ENCODE assay signal across 8 cellular contexts in genomic region chr12:109900752-109901580, GRCh38. TPM values are rescaled to one million over a fixed set of nuclear protein-coding genes. Genes with fewer than 3 reads are reported as not detected.
DNase-seq lines count a peak whose midpoint lies in the region; ATAC-seq and TF ChIP-seq lines count a peak whose summit lies in the region.

No MANE protein-coding gene starts in this region.

- peaks cover 26% of the 10 kb centered on the region for H3K4me1 ChIP-seq in suprapubic skin

- H3K4me1 Mint-ChIP-seq in IgD-negative memory B cell = peaks cover 13 to 19% (median 16%) of the 10 kb centered on the region in 3 donors

- H3K36me3 ChIP-seq in kidney epithelial cell (ENCODE audit: control insufficient read depth, insufficient read depth, low read length) = no peaks in the 10 kb centered on the region
- H3K36me3 ChIP-seq in suprapubic skin = peaks cover 31% of the 10 kb centered on the region

- no peaks in the 10 kb centered on the region for H3K27me3 Mint-ChIP-seq in IgD-negative memory B cell

- peak overlapping the region; percentile 79 for H3K27ac ChIP-seq in suprapubic skin

- no peak for TF ChIP-seq POLR2A in suprapubic skin (IDR thresholded peaks at IDR 0.05)

- H3K4me3 Mint-ChIP-seq in IgD-negative memory B cell = peak overlapping the region; percentile 93 to 99 (median 96)

- TF ChIP-seq EP300 in suprapubic skin (IDR thresholded peaks at IDR 0.05) = no peak

- DNase-seq in AG10803 (ENCODE audit: low read depth) (no peak), astrocyte of the cerebellum (ENCODE audit: low read depth) (no peak), kidney epithelial cell (ENCODE audit: low read depth) (no peak), suprapubic skin (ENCODE audit: low spot score in 2 of 2) (no peak)
- no peak for DNase-seq in activated effector memory CD4-positive, alpha-beta T cell treated with Interleukin-2 at 50 U/mL for 16 hours
- DNase-seq in stimulated activated CD4-positive, alpha-beta T cell treated with anti-CD3 and anti-CD28 coated beads, Interleukin-4, amount 100 ng/mL, for 1 hour = no peak

- 8% methylated on average over 7 of the region's 16 CpGs for WGBS in suprapubic skin

- H3K9me3 ChIP-seq in suprapubic skin = no peaks in the 10 kb centered on the region

- H3K4me3 ChIP-seq in AG10803 (ENCODE audit: low read length) (peak overlapping the region; percentile 83), astrocyte of the cerebellum (ENCODE audit: low read depth, low read length) (peak overlapping the region; percentile 70), kidney epithelial cell (ENCODE audit: low read depth, low read length) (peak overlapping the region; percentile 62), suprapubic skin (peak overlapping the region; percentile 69)

- in situ Hi-C loops in astrocyte of the cerebellum (cut with HindIII; ENCODE audit: low sequenced_read_pairs) = no loop called here

- ATAC-seq in GM18511 (IDR thresholded peaks at IDR 0.05; ENCODE audit: unreplicated experiment) = peak; percentile 30

- H3K36me3 Mint-ChIP-seq in IgD-negative memory B cell = peaks cover 2% of the 10 kb centered on the region

- H3K27me3 ChIP-seq in kidney epithelial cell (ENCODE audit: control insufficient read depth, insufficient read depth, low read length) (no peaks in the 10 kb centered on the region), suprapubic skin (no peaks in the 10 kb centered on the region)

- H3K9me3 Mint-ChIP-seq in IgD-negative memory B cell = no peaks in the 10 kb centered on the region

- H3K27ac Mint-ChIP-seq in IgD-negative memory B cell = peak overlapping the region; percentile 37 to 88 (median 84)

- TF ChIP-seq CTCF in AG10803 (conservative IDR thresholded peaks at IDR 0.05; ENCODE audit: low read length) (no peak), astrocyte of the cerebellum (IDR thresholded peaks at IDR 0.05; ENCODE audit: low read depth, low read length, missing control alignments) (no peak), kidney epithelial cell (IDR thresholded peaks at IDR 0.05; ENCODE audit: insufficient read depth, low read length, poor library complexity, severe bottlenecking) (no peak), suprapubic skin (IDR thresholded peaks at IDR 0.05) (no peak)

RNA-seq across cellular contexts. Expression of gene TCHP, which starts 0.9 kb away (rescaled TPM):
- polyA plus RNA-seq in IgD-negative memory B cell = 12.5 TPM
- total RNA-seq in kidney epithelial cell (13.0 and 15.0 TPM in 2 replicates), suprapubic skin (10 to 100 TPM; 22.6 to 96.4 (median 36.6) TPM)

RNA-seq across cellular contexts. Expression of gene GLTP, which starts 20.6 kb away (rescaled TPM):
- 47.8 TPM for polyA plus RNA-seq in IgD-negative memory B cell
- total RNA-seq in kidney epithelial cell (38.4 and 48.4 TPM in 2 replicates), suprapubic skin (100 to 1,000 TPM; 207 to 654 (median 526) TPM)
